In genomic region chr18:50060822-50061221, GRCh38 we compare ENCODE assay signal across 34 cellular contexts.
"Had no signal": no experiment of that assay in that cellular context is flagged by ENCODE, and none has a peak within 500 bp of the region (broad histone marks: within the 10 kb centered on the region; RNA-seq: fewer than 3 reads in every experiment).

No MANE protein-coding gene starts in this region.

- H3K9me3 ChIP-seq: esophagus muscularis mucosa, gastroesophageal sphincter had no signal

- H3K27ac Mint-ChIP-seq: activated B cell treated with CpG ODN at 0.5 μM for 24 hours; activated CD8-positive, alpha-beta T cell treated with anti-CD3 and anti-CD28 coated beads for 36 hours; activated naive CD8-positive, alpha-beta T cell; activated T-helper 17 cell treated with anti-CD3 and anti-CD28 coated beads, Interleukin-2, amount 50 U/mL, for 72 hours; dendritic cell treated with granulocyte-macrophage colony-stimulating factor and Interleukin-4, amounts not matched to agents 40 ng/mL and 50 ng/mL, for 4 days; endodermal cell; T-helper 17 cell; T-helper 2 cell treated with Interferon-gamma antibody and Interleukin-4, amounts not matched to agents 5 μg/mL and 100 μg/mL, for 36 hours had no signal

- H3K9me3 Mint-ChIP-seq: activated B cell treated with CpG ODN at 0.5 μM for 24 hours; activated CD8-positive, alpha-beta T cell treated with anti-CD3 and anti-CD28 coated beads for 36 hours; activated T-cell treated with anti-CD3 and anti-CD28 coated beads, Interleukin-2, amount 50 U/mL, for 4 hours; activated T-helper 17 cell treated with anti-CD3 and anti-CD28 coated beads, Interleukin-2, amount 50 U/mL, for 72 hours; central memory CD8-positive, alpha-beta T cell; dendritic cell treated with granulocyte-macrophage colony-stimulating factor and Interleukin-4, amounts not matched to agents 40 ng/mL and 50 ng/mL, for 4 days; endodermal cell; T-helper 2 cell treated with Interferon-gamma antibody and Interleukin-4, amounts not matched to agents 5 μg/mL and 100 μg/mL, for 36 hours had no signal

- DNase-seq: activated B cell treated with CpG ODN at 0.5 μM for 24 hours; activated CD4-positive, alpha-beta T cell treated with anti-CD3 and anti-CD28 coated beads for 48 hours; activated CD4-positive, alpha-beta T cell treated with anti-CD3 and anti-CD28 coated beads, Interleukin-2, amount 50 U/mL, for 1 hour; activated CD4-positive, alpha-beta T cell treated with anti-CD3 and anti-CD28 coated beads, Interleukin-2, amount 50 U/mL, for 48 hours; activated CD8-positive, alpha-beta memory T cell treated with anti-CD3 and anti-CD28 coated beads for 24 hours; activated CD8-positive, alpha-beta T cell treated with anti-CD3 and anti-CD28 coated beads for 36 hours; activated effector memory CD4-positive, alpha-beta T cell treated with Interleukin-2 at 50 U/mL for 16 hours; activated gamma-delta T cell treated with Interleukin-2 at 50 U/mL for 16 hours; activated naive CD4-positive, alpha-beta T cell treated with anti-CD3 and anti-CD28 coated beads, Interleukin-2, amount 50 U/mL, for 16 hours; activated naive CD4-positive, alpha-beta T cell treated with Interleukin-2 at 50 U/mL for 16 hours; activated T-cell treated with anti-CD3 and anti-CD28 coated beads, Interleukin-2, amount 50 U/mL, for 4 hours; amniotic stem cell; anterior cingulate cortex; brain microvascular endothelial cell; dorsolateral prefrontal cortex; effector memory CD4-positive, alpha-beta T cell; endodermal cell; erythroblast; foreskin melanocyte; T-helper 1 cell; T-helper 17 cell; T1000; WERI-Rb-1 had no signal

- ATAC-seq: activated CD4-positive, CD25-positive, alpha-beta regulatory T cell treated with anti-CD3 and anti-CD28 coated beads, Interleukin-2, amount 50 U/mL, for 24 hours; activated CD8-positive, alpha-beta T cell treated with anti-CD3 and anti-CD28 coated beads for 36 hours; activated T-cell treated with anti-CD3 and anti-CD28 coated beads, Interleukin-2, amount 50 U/mL, for 4 hours; activated T-helper 17 cell treated with anti-CD3 and anti-CD28 coated beads, Interleukin-2, amount 50 U/mL, for 72 hours; gastroesophageal sphincter; T-helper 17 cell had no signal

- H3K36me3 ChIP-seq: brain microvascular endothelial cell, esophagus muscularis mucosa, gastroesophageal sphincter, WERI-Rb-1 had no signal

- H3K27ac ChIP-seq: brain microvascular endothelial cell, coronary artery, dorsolateral prefrontal cortex, esophagus muscularis mucosa, gastroesophageal sphincter, WERI-Rb-1 had no signal

- H3K27me3 Mint-ChIP-seq: dendritic cell treated with granulocyte-macrophage colony-stimulating factor and Interleukin-4, amounts not matched to agents 40 ng/mL and 50 ng/mL, for 4 days had no signal

- FAIRE-seq: astrocyte, bronchial epithelial cell had no signal

- H3K27me3 ChIP-seq: brain microvascular endothelial cell, esophagus muscularis mucosa had no signal

- H3K4me1 Mint-ChIP-seq: activated B cell treated with CpG ODN at 0.5 μM for 24 hours; activated T-helper 17 cell treated with anti-CD3 and anti-CD28 coated beads, Interleukin-2, amount 50 U/mL, for 72 hours; central memory CD8-positive, alpha-beta T cell; T-helper 17 cell had no signal

- H3K36me3 Mint-ChIP-seq: activated naive CD8-positive, alpha-beta T cell had no signal

- H3K4me1 ChIP-seq: gastroesophageal sphincter had no signal

- H3K4me3 ChIP-seq: coronary artery, dorsolateral prefrontal cortex, esophagus muscularis mucosa, gastroesophageal sphincter had no signal

- H3K4me3 Mint-ChIP-seq: activated B cell treated with CpG ODN at 0.5 μM for 24 hours; activated CD8-positive, alpha-beta T cell treated with anti-CD3 and anti-CD28 coated beads for 36 hours; activated naive CD8-positive, alpha-beta T cell; activated T-cell treated with anti-CD3 and anti-CD28 coated beads, Interleukin-2, amount 50 U/mL, for 4 hours; activated T-helper 17 cell treated with anti-CD3 and anti-CD28 coated beads, Interleukin-2, amount 50 U/mL, for 72 hours; central memory CD8-positive, alpha-beta T cell; dendritic cell treated with granulocyte-macrophage colony-stimulating factor and Interleukin-4, amounts not matched to agents 40 ng/mL and 50 ng/mL, for 4 days; endodermal cell; T-helper 17 cell; T-helper 2 cell treated with Interferon-gamma antibody and Interleukin-4, amounts not matched to agents 5 μg/mL and 100 μg/mL, for 36 hours had no signal
